In genomic region chr11:75244052-75244814, GRCh38 we compare ENCODE assay signal across 18 cellular contexts. TPM values are rescaled to one million over a fixed set of nuclear protein-coding genes. Genes with fewer than 3 reads are reported as not detected.
A peak's percentile ranks its signal among the peaks of the same experiment; 100 is the strongest.
DNase-seq lines count a peak whose midpoint lies in the region; TF ChIP-seq lines count a peak whose summit lies in the region.
"Had no signal": no experiment of that assay in that cellular context is flagged by ENCODE, and none has a peak within 500 bp of the region (broad histone marks: within the 10 kb centered on the region; RNA-seq: fewer than 3 reads in every experiment).

No MANE protein-coding gene starts in this region.

- H3K4me1 ChIP-seq in H9 (ENCODE audit: insufficient read depth, low read length) (peaks cover 3% of the 10 kb centered on the region), testis (no peaks in the 10 kb centered on the region)

- peaks cover 55% of the 10 kb centered on the region for H3K27me3 Mint-ChIP-seq in H9 (ENCODE audit: low read depth)

- no peak overlapping the region for H2BK12ac ChIP-seq in H9 (ENCODE audit: insufficient read length, low read depth, low read length)

- intact Hi-C loops in testis (cut with DNase I; ENCODE audit: low total_unique reads): loop anchor here (5.0 to 10.0 kb wide), 3 partner anchors 102 to 299 kb away; partner anchors contain the start of genes SPCS2 and XRRA1

- no peak overlapping the region for H3K23ac ChIP-seq in H9 (ENCODE audit: insufficient read length, low read depth, low read length)

- H2AFZ ChIP-seq in H9 (ENCODE audit: low read length): no peak overlapping the region

- H3K79me1 ChIP-seq in H9 (ENCODE audit: insufficient read depth, low read depth, low read length, poor library complexity, severe bottlenecking): no peaks in the 10 kb centered on the region

- no peak overlapping the region for H3K14ac ChIP-seq in H9 (ENCODE audit: insufficient read depth, low read length)

- no peak overlapping the region for H4K5ac ChIP-seq in H9 (ENCODE audit: insufficient read length, low read depth, low read length)

- H3K9ac ChIP-seq in H9 (ENCODE audit: extremely low read depth, insufficient read length, low read length): no peak overlapping the region

- H3K27ac ChIP-seq in H9 (ENCODE audit: insufficient read length, low read depth, low read length): no peak overlapping the region
- H3K27ac ChIP-seq in testis: no peak overlapping the region

- no peak overlapping the region for H2AK5ac ChIP-seq in H9 (ENCODE audit: insufficient read length, low read length)

- H2BK120ac ChIP-seq in H9 (ENCODE audit: low read depth, low read length, poor library complexity, severe bottlenecking): no peak overlapping the region

- H3K4me3 Mint-ChIP-seq in H9: no peak overlapping the region

- no peak overlapping the region for H3K56ac ChIP-seq in H9 (ENCODE audit: insufficient read length, low read depth, low read length)

- no peaks in the 10 kb centered on the region; a peak in 1 of 7 replicates for H3K36me3 Mint-ChIP-seq in H9 (ENCODE audit: insufficient read depth in 1 of 3, low read depth in 3 of 3)
- H3K36me3 Mint-ChIP-seq: CD4-positive, alpha-beta memory T cell had no signal

- no peaks in the 10 kb centered on the region for H3K79me2 ChIP-seq in H9 (ENCODE audit: insufficient read depth, low read length)

- no peak overlapping the region for H4K8ac ChIP-seq in H9 (replicated peaks; ENCODE audit: insufficient read length, low read depth, low read length)

- H3K4me3 ChIP-seq in testis: no peak overlapping the region

- no CpG with 5 or more reads among the region's 10 CpGs for WGBS in H9 (ENCODE audit: extremely low coverage, insufficient read length, low lambda C conversion rate)
- 82 to 86% methylated on average over 10 of the region's 10 CpGs for WGBS in testis, 2 donors

- H3K18ac ChIP-seq in H9 (ENCODE audit: insufficient read length, low read depth, low read length): no peak overlapping the region

- H3K9me3 Mint-ChIP-seq in H9: no peaks in the 10 kb centered on the region
- H3K9me3 Mint-ChIP-seq: CD4-positive, alpha-beta memory T cell had no signal

- TF ChIP-seq CTCF in H9 (conservative IDR thresholded peaks at IDR 0.05) (no peak), testis (IDR thresholded peaks at IDR 0.05) (no peak)

- H3K4me2 ChIP-seq in H9 (ENCODE audit: insufficient read depth, insufficient read length, low read length): no peak overlapping the region

- no peak overlapping the region for H2BK15ac ChIP-seq in H9 (ENCODE audit: low read depth, low read length)

- H3K27me3 ChIP-seq in H9 (ENCODE audit: insufficient read depth, low read length) (peaks cover 20% of the 10 kb centered on the region; the same call in 1 of the 2 replicates), testis (no peaks in the 10 kb centered on the region)

- DNase-seq in activated effector memory CD4-positive, alpha-beta T cell treated with anti-CD3 and anti-CD28 coated beads, Interleukin-2, amount 50 U/mL, for 16 hours: peak; percentile 47
- DNase-seq in activated effector memory CD4-positive, alpha-beta T cell treated with Interleukin-2 at 50 U/mL for 16 hours: no peak
- DNase-seq in H9 (peak; percentile 8), mesenteric fat pad (ENCODE audit: low spot score) (peak; percentile 71), testis (peak; percentile 9), A172 (ENCODE audit: low spot score) (no peak)
- no peak for DNase-seq in activated naive CD4-positive, alpha-beta T cell treated with anti-CD3 and anti-CD28 coated beads, Interleukin-2, amount 50 U/mL, for 16 hours
- DNase-seq: Calu3; CD4-positive, alpha-beta memory T cell; IMR-90; Karpas-422; MM.1S; NCI-H1092 treated with DMSO at 0.1 percent for 48 hours; NCI-H2081 treated with DMSO at 0.1 percent for 48 hours; NCI-H510A treated with DMSO at 0.1 percent for 48 hours; NCI-H82; PC-3 had no signal

- H3K4me1 Mint-ChIP-seq in H9: peaks cover 14 to 22% of the 10 kb centered on the region in 2 experiments

- TF ChIP-seq POLR2A in testis (IDR thresholded peaks at IDR 0.05): no peak

- H3K4ac ChIP-seq in H9 (ENCODE audit: low read depth, low read length): no peak overlapping the region

- H3K36me3 ChIP-seq in testis (ENCODE audit: low read depth, missing control alignments): no peaks in the 10 kb centered on the region

- H3K23me2 ChIP-seq in H9 (ENCODE audit: insufficient read length, low read depth, low read length, poor library complexity, severe bottlenecking): peaks cover 10% of the 10 kb centered on the region

- H3K9me3 ChIP-seq in H9 (ENCODE audit: control insufficient read depth, low read depth, low read length) (no peaks in the 10 kb centered on the region), testis (no peaks in the 10 kb centered on the region)

- H4K20me1 ChIP-seq in H9 (ENCODE audit: control insufficient read depth, insufficient read depth, insufficient read length): no peaks in the 10 kb centered on the region

- H2BK20ac ChIP-seq in H9 (ENCODE audit: low read depth, low read length, poor library complexity, severe bottlenecking): no peak overlapping the region

- no peak overlapping the region for H4K91ac ChIP-seq in H9 (ENCODE audit: insufficient read length, low read depth, low read length)

- H2BK5ac ChIP-seq in H9 (ENCODE audit: insufficient read length, low read length): no peak overlapping the region

- H3T11ph ChIP-seq in H9 (ENCODE audit: low read length): no peak overlapping the region

- H3K27ac Mint-ChIP-seq in H9: no peak overlapping the region

RNA-seq across cellular contexts. Expression of gene TPBGL, which starts 3.7 kb away (rescaled TPM):
- total RNA-seq in H9 (2021) (0.61 and 0.64 TPM in 2 replicates), mesenteric fat pad (1.6 TPM), testis (10 to 100 TPM in 1 of 2 donors, 1 to 10 TPM in 1; 8.1 to 15.4 TPM)
- 10.0 TPM for polyA plus RNA-seq in testis (ENCODE audit: insufficient read depth, low read depth, low replicate concordance)
- not detected in 2 replicates for total RNA-seq in A172 (2014; rRNA removed; shearing (Covaris generic))
- total RNA-seq: Calu3, HT-29, IMR-90, PC-3 had no signal
- polyA plus RNA-seq: IMR-90 had no signal

Comparison
In these comparisons a context has a peak if more than half of its experiments do, and no peak if none do; other contexts are left out.
1. DNase-seq: peak in activated effector memory CD4-positive, alpha-beta T cell treated with anti-CD3 and anti-CD28 coated beads, Interleukin-2, amount 50 U/mL, for 16 hours (single experiment), H9 (single experiment), mesenteric fat pad (single experiment) and testis (single experiment); none in activated effector memory CD4-positive, alpha-beta T cell treated with Interleukin-2 at 50 U/mL for 16 hours (single experiment), activated naive CD4-positive, alpha-beta T cell treated with anti-CD3 and anti-CD28 coated beads, Interleukin-2, amount 50 U/mL, for 16 hours (single experiment) and A172 (single experiment).